In the genomic region with DNA sequence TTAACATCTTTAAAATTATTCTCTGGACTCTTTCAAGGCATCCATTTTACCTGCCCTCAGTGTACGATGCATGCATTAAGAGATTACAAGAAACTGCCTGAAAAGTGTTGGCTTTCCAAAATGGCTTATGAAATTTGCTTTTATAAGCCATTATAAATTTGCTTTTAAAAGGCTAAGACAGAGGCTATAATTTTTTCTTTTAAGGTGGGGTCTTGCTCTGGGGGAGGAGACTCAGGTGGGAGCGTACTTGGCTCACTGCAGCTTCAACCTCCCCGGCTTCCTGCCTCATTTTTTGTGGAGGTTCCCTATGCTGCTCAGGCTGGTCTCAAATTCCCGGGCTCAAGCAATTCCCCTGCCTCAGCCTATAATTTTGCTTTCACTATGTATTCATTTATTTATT, we compare ENCODE assay signal across 23 cellular contexts.
"Had no signal": no experiment of that assay in that cellular context is flagged by ENCODE, and none has a peak within 500 bp of the region (broad histone marks: within the 10 kb centered on the region; RNA-seq: fewer than 3 reads in every experiment).

No MANE protein-coding gene starts in this region.

- H3K27me3 ChIP-seq: foreskin keratinocyte, pancreas, stomach, transverse colon had no signal

- H3K9me3 Mint-ChIP-seq: activated CD4-positive, alpha-beta T cell treated with anti-CD3 and anti-CD28 coated beads, Interleukin-2, amount 10 ng/mL, durations not matched to agents 7 days and 5 days; brain; immature natural killer cell; nephron had no signal

- H3K27ac Mint-ChIP-seq: activated CD4-positive, alpha-beta T cell treated with anti-CD3 and anti-CD28 coated beads, Interleukin-2, amount 10 ng/mL, durations not matched to agents 7 days and 5 days; activated CD8-positive, alpha-beta T cell treated with anti-CD3 and anti-CD28 coated beads, Interleukin-2, amount 10 ng/mL, durations not matched to agents 7 days and 5 days; nephron had no signal

- H3K27me3 Mint-ChIP-seq: activated CD4-positive, alpha-beta T cell treated with anti-CD3 and anti-CD28 coated beads, Interleukin-2, amount 10 ng/mL, durations not matched to agents 7 days and 5 days; brain had no signal

- H3K4me1 ChIP-seq: foreskin keratinocyte had no signal

- DNase-seq: activated CD4-positive, alpha-beta T cell treated with anti-CD3 and anti-CD28 coated beads, Interleukin-2, amount 10 ng/mL, durations not matched to agents 7 days and 5 days; activated CD8-positive, alpha-beta T cell treated with anti-CD3 and anti-CD28 coated beads, Interleukin-2, amount 10 ng/mL, durations not matched to agents 7 days and 5 days; activated naive CD4-positive, alpha-beta T cell treated with Interleukin-2 at 50 U/mL for 16 hours; aorta; caudate nucleus; dermis blood vessel endothelial cell; effector memory CD4-positive, alpha-beta T cell; foreskin keratinocyte; immature natural killer cell; midbrain; pancreas; right cardiac atrium; stimulated activated CD4-positive, alpha-beta T cell treated with anti-CD3 and anti-CD28 coated beads, Interleukin-12 subunit alpha, Interleukin-12 subunit beta, amount 100 ng/mL, for 4 hours; stimulated activated CD4-positive, alpha-beta T cell treated with anti-CD3 and anti-CD28 coated beads, Interleukin-4, amount 100 ng/mL, for 4 hours; stomach; transverse colon had no signal

- H3K4me3 Mint-ChIP-seq: activated CD4-positive, alpha-beta T cell treated with anti-CD3 and anti-CD28 coated beads, Interleukin-2, amount 10 ng/mL, durations not matched to agents 7 days and 5 days; activated CD8-positive, alpha-beta T cell treated with anti-CD3 and anti-CD28 coated beads, Interleukin-2, amount 10 ng/mL, durations not matched to agents 7 days and 5 days; brain; immature natural killer cell; nephron had no signal

- FAIRE-seq: pancreas, urothelium cell line had no signal

- ATAC-seq: activated CD4-positive, CD25-positive, alpha-beta regulatory T cell treated with anti-CD3 and anti-CD28 coated beads, Interleukin-2, amount 50 U/mL, for 24 hours; activated CD8-positive, alpha-beta T cell treated with anti-CD3 and anti-CD28 coated beads, Interleukin-2, amount 10 ng/mL, durations not matched to agents 7 days and 5 days; foreskin keratinocyte; left lobe of liver; pancreas; right cardiac atrium had no signal

- H3K9me3 ChIP-seq: pancreas, stomach, transverse colon had no signal

- H3K4me3 ChIP-seq: lung, pancreas, stomach, transverse colon had no signal

- H3K27ac ChIP-seq: foreskin keratinocyte, pancreas, stomach, transverse colon, VCaP had no signal
